9 cellular contexts compared by ENCODE assay signal in genomic region chr2:20190862-20191713, GRCh38. TPM values are rescaled to one million over a fixed set of nuclear protein-coding genes. Genes with fewer than 3 reads are reported as not detected.
A peak's percentile ranks its signal among the peaks of the same experiment; 100 is the strongest.
DNase-seq lines count a peak whose midpoint lies in the region; ATAC-seq lines count a peak whose summit lies in the region.
"Had no signal": no experiment of that assay in that cellular context is flagged by ENCODE, and none has a peak within 500 bp of the region (broad histone marks: within the 10 kb centered on the region; RNA-seq: fewer than 3 reads in every experiment).

No MANE protein-coding gene starts in this region.

- peaks cover 15% of the 10 kb centered on the region for H3K4me1 ChIP-seq in SJCRH30

- no peak overlapping the region for H3K4me3 Mint-ChIP-seq in stimulated activated naive B cell treated with anti-CD40 and anti-IgM and Interleukin-4, amounts not matched to agents 10 μg/mL and 1 μg/mL and 100 μg/mL, for 72 hours

- ATAC-seq in GM19025 (IDR thresholded peaks at IDR 0.05; ENCODE audit: low read depth, unreplicated experiment) (peak; percentile 51), left ventricle myocardium superior (no peak)
- no peak for ATAC-seq in stimulated activated naive B cell treated with anti-CD40 and anti-IgM and Interleukin-4, amounts not matched to agents 10 μg/mL and 1 μg/mL and 100 μg/mL, for 72 hours (replicated peaks)
- ATAC-seq: sciatic nerve had no signal

- H3K9me3 Mint-ChIP-seq in stimulated activated naive B cell treated with anti-CD40 and anti-IgM and Interleukin-4, amounts not matched to agents 10 μg/mL and 1 μg/mL and 100 μg/mL, for 72 hours: no peaks in the 10 kb centered on the region

- H3K4me1 Mint-ChIP-seq in stimulated activated naive B cell treated with anti-CD40 and anti-IgM and Interleukin-4, amounts not matched to agents 10 μg/mL and 1 μg/mL and 100 μg/mL, for 72 hours: peaks cover 0 to 4% of the 10 kb centered on the region in 2 donors

- intact Hi-C loops in left ventricle myocardium superior (cut with micrococcal nuclease): no loop called here

- no peaks in the 10 kb centered on the region for H3K9me3 ChIP-seq in SJCRH30 (replicated peaks)

- H3K4me3 ChIP-seq in SJCRH30: no peak overlapping the region

- no peaks in the 10 kb centered on the region for H3K36me3 ChIP-seq in SJCRH30

- H3K27ac ChIP-seq in SJCRH30: no peak overlapping the region

- DNase-seq in NCI-H524 treated with DMSO at 0.1 percent for 48 hours (lab: John Stamatoyannopoulos, UW): peak; percentile 61
- DNase-seq in ecto neural progenitor cell (ENCODE audit: low spot score): peak; percentile 72
- DNase-seq in retina: peak; percentile 63
- DNase-seq in stimulated activated naive B cell treated with anti-CD40 and anti-IgM and Interleukin-4, amounts not matched to agents 10 μg/mL and 1 μg/mL and 100 μg/mL, for 72 hours: no peak
- DNase-seq in left ventricle myocardium superior: no peak
- no peak for DNase-seq in SJCRH30
- DNase-seq: NCI-H510A had no signal

- H3K27me3 ChIP-seq in SJCRH30: peaks cover 2% of the 10 kb centered on the region

- no peaks in the 10 kb centered on the region for H3K27me3 Mint-ChIP-seq in stimulated activated naive B cell treated with anti-CD40 and anti-IgM and Interleukin-4, amounts not matched to agents 10 μg/mL and 1 μg/mL and 100 μg/mL, for 72 hours

- H3K27ac Mint-ChIP-seq in stimulated activated naive B cell treated with anti-CD40 and anti-IgM and Interleukin-4, amounts not matched to agents 10 μg/mL and 1 μg/mL and 100 μg/mL, for 72 hours: no peak overlapping the region

- H3K36me3 Mint-ChIP-seq in stimulated activated naive B cell treated with anti-CD40 and anti-IgM and Interleukin-4, amounts not matched to agents 10 μg/mL and 1 μg/mL and 100 μg/mL, for 72 hours: no peaks in the 10 kb centered on the region

RNA-seq across cellular contexts. Expression of gene SDC1, which starts 33.8 kb away (rescaled TPM):
- 0.42 TPM for total RNA-seq in left ventricle myocardium superior
- total RNA-seq in SJCRH30 (2014; rRNA removed; shearing (Covaris generic)): 61.8 and 62.6 TPM in 2 replicates

Comparison
In these comparisons a context has a peak if more than half of its experiments do, and no peak if none do; other contexts are left out.
1. DNase-seq: peak in NCI-H524 treated with DMSO at 0.1 percent for 48 hours (single experiment), ecto neural progenitor cell (single experiment) and retina (single experiment); none in stimulated activated naive B cell treated with anti-CD40 and anti-IgM and Interleukin-4, amounts not matched to agents 10 μg/mL and 1 μg/mL and 100 μg/mL, for 72 hours (single experiment), left ventricle myocardium superior (single experiment) and SJCRH30 (0 of 2).
2. RNA of gene SDC1, which starts 33.8 kb away (total RNA-seq): 61.8 to 62.6 TPM in SJCRH30; 0.42 TPM in left ventricle myocardium superior (single experiment); every median in the first group is over 10 times any median in the second.